In genomic region chr2:74577448-74577847, GRCh38 we compare ENCODE assay signal across 8 cellular contexts. TPM values are rescaled to one million over a fixed set of nuclear protein-coding genes. Genes with fewer than 3 reads are reported as not detected.
DNase-seq lines count a peak whose midpoint lies in the region; ATAC-seq and TF ChIP-seq lines count a peak whose summit lies in the region.

No MANE protein-coding gene starts in this region.

- WGBS in lower leg skin, 2 donors = 56 to 72% methylated on average over 2 of the region's 2 CpGs

- ATAC-seq in GM19463 (IDR thresholded peaks at IDR 0.05; ENCODE audit: unreplicated experiment) (peak; percentile 44), HG03139 (IDR thresholded peaks at IDR 0.05; ENCODE audit: unreplicated experiment) (no peak)

- no peak for TF ChIP-seq CTCF in lower leg skin (IDR thresholded peaks at IDR 0.05)

- intact Hi-C loops in lower leg skin (cut with DNase I; ENCODE audit: low total_unique reads) = no loop called here

- DNase-seq in DMS 273 (lab: John Stamatoyannopoulos, UW; ENCODE audit: unreplicated experiment) = peak; percentile 80
- DNase-seq in left kidney (ENCODE audit: low read depth, low spot score) = peak; percentile 29
- no peak for DNase-seq in effector CD8-positive, alpha-beta T cell (lab: John Stamatoyannopoulos, UW)
- DNase-seq in lower leg skin (ENCODE audit: low spot score in 2 of 2) = no peak
- DNase-seq in NCI-H2227 treated with DMSO at 0.1 percent for 48 hours (lab: John Stamatoyannopoulos, UW) = no peak

- H3K4me3 ChIP-seq in lower leg skin (ENCODE audit: low read depth, poor library complexity, severe bottlenecking) = no peak overlapping the region

- TF ChIP-seq POLR2A in lower leg skin (IDR thresholded peaks at IDR 0.05) = no peak

TF ChIP-seq in PFSK-1, 5 proteins besides CTCF, POLR2A, EP300 and RAD21:
- TF ChIP-seq POLR2AphosphoS5 (IDR thresholded peaks at IDR 0.05; ENCODE audit: low read depth, low read length) = 0 out of 2 replicates have a peak, but pooled peaks have one; percentile 43
- TF ChIP-seq, protein P1, sequence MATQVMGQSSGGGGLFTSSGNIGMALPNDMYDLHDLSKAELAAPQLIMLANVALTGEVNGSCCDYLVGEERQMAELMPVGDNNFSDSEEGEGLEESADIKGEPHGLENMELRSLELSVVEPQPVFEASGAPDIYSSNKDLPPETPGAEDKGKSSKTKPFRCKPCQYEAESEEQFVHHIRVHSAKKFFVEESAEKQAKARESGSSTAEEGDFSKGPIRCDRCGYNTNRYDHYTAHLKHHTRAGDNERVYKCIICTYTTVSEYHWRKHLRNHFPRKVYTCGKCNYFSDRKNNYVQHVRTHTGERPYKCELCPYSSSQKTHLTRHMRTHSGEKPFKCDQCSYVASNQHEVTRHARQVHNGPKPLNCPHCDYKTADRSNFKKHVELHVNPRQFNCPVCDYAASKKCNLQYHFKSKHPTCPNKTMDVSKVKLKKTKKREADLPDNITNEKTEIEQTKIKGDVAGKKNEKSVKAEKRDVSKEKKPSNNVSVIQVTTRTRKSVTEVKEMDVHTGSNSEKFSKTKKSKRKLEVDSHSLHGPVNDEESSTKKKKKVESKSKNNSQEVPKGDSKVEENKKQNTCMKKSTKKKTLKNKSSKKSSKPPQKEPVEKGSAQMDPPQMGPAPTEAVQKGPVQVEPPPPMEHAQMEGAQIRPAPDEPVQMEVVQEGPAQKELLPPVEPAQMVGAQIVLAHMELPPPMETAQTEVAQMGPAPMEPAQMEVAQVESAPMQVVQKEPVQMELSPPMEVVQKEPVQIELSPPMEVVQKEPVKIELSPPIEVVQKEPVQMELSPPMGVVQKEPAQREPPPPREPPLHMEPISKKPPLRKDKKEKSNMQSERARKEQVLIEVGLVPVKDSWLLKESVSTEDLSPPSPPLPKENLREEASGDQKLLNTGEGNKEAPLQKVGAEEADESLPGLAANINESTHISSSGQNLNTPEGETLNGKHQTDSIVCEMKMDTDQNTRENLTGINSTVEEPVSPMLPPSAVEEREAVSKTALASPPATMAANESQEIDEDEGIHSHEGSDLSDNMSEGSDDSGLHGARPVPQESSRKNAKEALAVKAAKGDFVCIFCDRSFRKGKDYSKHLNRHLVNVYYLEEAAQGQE (IDR thresholded peaks at IDR 0.05; ENCODE audit: insufficient read depth in 1 of 2, low read depth in 2 of 2, low read length in 2 of 2) = no peak

RNA-seq across cellular contexts. Expression of gene DOK1, which starts 22.9 kb away (rescaled TPM):
- polyA plus RNA-seq in PFSK-1 (2012; ENCODE audit: insufficient read length, low read depth) = 0.92 TPM
- total RNA-seq in lower leg skin = 1 to 10 TPM; 3.8 to 7.2 (median 4.7) TPM

RNA-seq across cellular contexts. Expression of gene LOXL3, which starts 23.7 kb away (rescaled TPM):
- polyA plus RNA-seq in PFSK-1 (2012; ENCODE audit: insufficient read length, low read depth) = 0.41 TPM
- total RNA-seq in lower leg skin = 1 to 10 TPM in 3 of 4 donors, under 1 TPM in 1; 0.17 to 2.5 (median 1.4) TPM

RNA-seq across cellular contexts. Expression of gene HTRA2, which starts 47.7 kb away (rescaled TPM):
- 46.5 TPM for polyA plus RNA-seq in PFSK-1 (2012; ENCODE audit: insufficient read length, low read depth)
- 10 to 100 TPM; 22.6 to 28.6 (median 25.2) TPM for total RNA-seq in lower leg skin

RNA-seq across cellular contexts. Expression of gene AUP1, which starts 47.9 kb away (rescaled TPM):
- polyA plus RNA-seq in PFSK-1 (2012; ENCODE audit: insufficient read length, low read depth) = 143 TPM
- 100 to 1,000 TPM in 3 of 4 donors, 10 to 100 TPM in 1; 94.0 to 116 (median 112) TPM for total RNA-seq in lower leg skin

RNA-seq across cellular contexts. Expression of gene DQX1, which starts 51.4 kb away (rescaled TPM):
- not detected for polyA plus RNA-seq in PFSK-1 (2012; ENCODE audit: insufficient read length, low read depth)
- 1 to 10 TPM; 1.9 to 8.0 (median 6.2) TPM for total RNA-seq in lower leg skin

Comparison
In these comparisons a context has a peak if more than half of its experiments do, and no peak if none do; other contexts are left out.
1. DNase-seq: peak in DMS 273 (single experiment) and left kidney (single experiment); none in effector CD8-positive, alpha-beta T cell (single experiment), lower leg skin (0 of 2) and NCI-H2227 treated with DMSO at 0.1 percent for 48 hours (single experiment).